Comparison of ENCODE assay signal across 1 cellular context in the genomic region with DNA sequence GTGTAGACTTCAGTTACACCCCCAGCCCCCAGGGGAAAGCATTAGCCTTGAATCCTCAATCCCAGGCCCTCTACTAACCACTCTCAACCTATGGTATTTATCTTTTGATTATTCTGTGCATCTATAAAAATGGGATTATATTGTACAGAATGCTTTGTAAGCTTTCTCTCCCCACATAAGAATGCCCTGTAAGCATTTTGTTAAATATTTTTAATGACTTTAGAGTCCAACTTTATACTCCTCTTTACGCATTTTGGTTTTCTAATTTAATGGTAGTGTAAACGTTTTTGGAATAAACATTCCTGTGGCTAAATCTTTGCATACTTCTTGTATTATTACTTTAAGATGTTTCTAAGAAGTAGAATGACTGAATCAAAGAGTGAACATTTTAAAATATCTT.
TF ChIP-seq lines count a peak whose summit lies in the region.

No MANE protein-coding gene starts in this region.

TF ChIP-seq in IMR-90, 13 proteins besides CTCF, POLR2A, EP300 and RAD21:
- TF ChIP-seq CHD1 (IDR thresholded peaks at IDR 0.05; ENCODE audit: low read depth, low read length) = no peak
- TF ChIP-seq CEBPB (IDR thresholded peaks at IDR 0.05; ENCODE audit: low read depth, low read length) = no peak
- TF ChIP-seq MXI1 (IDR thresholded peaks at IDR 0.05; ENCODE audit: borderline replicate concordance, low read depth, low read length) = no peak
- peak; percentile 75 for TF ChIP-seq MAFK (IDR thresholded peaks at IDR 0.05; ENCODE audit: low read depth, low read length)
